In genomic region chr18:54223568-54224241, GRCh38 we compare ENCODE assay signal across 8 cellular contexts. TPM values are rescaled to one million over a fixed set of nuclear protein-coding genes. Genes with fewer than 3 reads are reported as not detected.
DNase-seq lines count a peak whose midpoint lies in the region; ATAC-seq lines count a peak whose summit lies in the region.

No MANE protein-coding gene starts in this region.

- DNase-seq in AG08396 (ENCODE audit: low spot score): peak; percentile 73
- peak; percentile 39 to 71 for DNase-seq in NCI-H446 (lab: John Stamatoyannopoulos, UW)
- peak; percentile 30 to 52 for DNase-seq in activated CD4-positive, alpha-beta T cell treated with anti-CD3 and anti-CD28 coated beads, Interleukin-2, amount 50 U/mL, for 24 hours (ENCODE audit: low read depth in 1 of 2, low spot score in 1 of 2)
- DNase-seq in effector CD8-positive, alpha-beta T cell (lab: John Stamatoyannopoulos, UW): peak; percentile 23
- DNase-seq in lung microvascular endothelial cell (ENCODE audit: low read depth in 2 of 2): peak; percentile 84 to 91
- peak; percentile 34 for DNase-seq in stimulated activated CD8-positive, alpha-beta memory T cell treated with anti-CD3 and anti-CD28 coated beads, Interleukin-4, amount 100 ng/mL, for 24 hours (ENCODE audit: low read depth)

- peak; percentile 25 for ATAC-seq in GM18909 (IDR thresholded peaks at IDR 0.05; ENCODE audit: poor library complexity, unreplicated experiment)
- ATAC-seq in HG03175 (IDR thresholded peaks at IDR 0.05; ENCODE audit: unreplicated experiment): peak; percentile 25

RNA-seq across cellular contexts. Expression of gene MBD2, which starts 0.8 kb away (rescaled TPM):
- total RNA-seq in lung microvascular endothelial cell: 18.7 and 45.0 TPM in 2 replicates

RNA-seq across cellular contexts. Expression of gene POLI, which starts 45.6 kb away (rescaled TPM):
- 8.5 and 19.6 TPM in 2 replicates for total RNA-seq in lung microvascular endothelial cell

Comparison
In these comparisons a context has a peak if more than half of its experiments do, and no peak if none do; other contexts are left out.
1. Peak in every context shown above with its lines: DNase-seq and ATAC-seq.
2. DNase-seq: peak in every context shown above with its lines; median percentile 88 in lung microvascular endothelial cell; 73 in AG08396; 55 in NCI-H446; 41 in activated CD4-positive, alpha-beta T cell treated with anti-CD3 and anti-CD28 coated beads, Interleukin-2, amount 50 U/mL, for 24 hours; 34 in stimulated activated CD8-positive, alpha-beta memory T cell treated with anti-CD3 and anti-CD28 coated beads, Interleukin-4, amount 100 ng/mL, for 24 hours; 23 in effector CD8-positive, alpha-beta T cell.